In genomic region chr19:58406818-58407657, GRCh38 we compare ENCODE assay signal across 8 cellular contexts. TPM values are rescaled to one million over a fixed set of nuclear protein-coding genes. Genes with fewer than 3 reads are reported as not detected.
DNase-seq lines count a peak whose midpoint lies in the region; ATAC-seq and TF ChIP-seq lines count a peak whose summit lies in the region.

No MANE protein-coding gene starts in this region.

- DNase-seq in activated naive CD4-positive, alpha-beta T cell treated with anti-CD3 and anti-CD28 coated beads for 36 hours: no peak
- DNase-seq in activated naive CD4-positive, alpha-beta T cell treated with anti-CD3 and anti-CD28 coated beads, Interleukin-2, amount 50 U/mL, for 16 hours: no peak
- DNase-seq in activated B cell treated with CpG ODN at 0.5 μM for 24 hours: no peak
- DNase-seq in transverse colon: no peak
- DNase-seq in LoVo (ENCODE audit: low spot score): no peak
- no peak for DNase-seq in glomerular visceral epithelial cell (ENCODE audit: extremely low spot score)

- peak overlapping the region; percentile 89 for H3K4me3 Mint-ChIP-seq in activated naive CD4-positive, alpha-beta T cell treated with anti-CD3 and anti-CD28 coated beads for 36 hours
- peak overlapping the region; percentile 95 for H3K4me3 Mint-ChIP-seq in activated B cell treated with CpG ODN at 0.5 μM for 24 hours

- H3K4me1 Mint-ChIP-seq in activated naive CD4-positive, alpha-beta T cell treated with anti-CD3 and anti-CD28 coated beads for 36 hours (ENCODE audit: low read depth): peaks cover 28% of the 10 kb centered on the region
- H3K4me1 Mint-ChIP-seq in activated B cell treated with CpG ODN at 0.5 μM for 24 hours: peaks cover 32% of the 10 kb centered on the region

- peaks cover 6% of the 10 kb centered on the region for H3K36me3 Mint-ChIP-seq in activated naive CD4-positive, alpha-beta T cell treated with anti-CD3 and anti-CD28 coated beads for 36 hours (ENCODE audit: low read depth)
- H3K36me3 Mint-ChIP-seq in activated B cell treated with CpG ODN at 0.5 μM for 24 hours (ENCODE audit: low read depth): peaks cover 5% of the 10 kb centered on the region

- H3K9me3 Mint-ChIP-seq in activated naive CD4-positive, alpha-beta T cell treated with anti-CD3 and anti-CD28 coated beads for 36 hours: no peaks in the 10 kb centered on the region
- no peaks in the 10 kb centered on the region for H3K9me3 Mint-ChIP-seq in activated B cell treated with CpG ODN at 0.5 μM for 24 hours

- CTCF ChIA-PET in activated naive CD4-positive, alpha-beta T cell treated with anti-CD3 and anti-CD28 coated beads for 36 hours (lab: Charles Lee): no interaction called here
- CTCF ChIA-PET in activated B cell treated with CpG ODN at 0.5 μM for 24 hours (lab: Charles Lee): interaction anchor here (1.2 to 1.3 kb wide), 2 partner anchors 44 to 62 kb away, joined by 3 read pairs; partner anchors contain the start of gene ZNF497

- intact Hi-C loops in activated naive CD4-positive, alpha-beta T cell treated with anti-CD3 and anti-CD28 coated beads for 36 hours (cut with micrococcal nuclease): loop anchor here (5.0 kb wide), 1 partner anchor 90 kb away; no protein-coding TSS in a partner anchor
- intact Hi-C loops in activated B cell treated with CpG ODN at 0.5 μM for 24 hours (cut with micrococcal nuclease): loop anchor here (10.0 kb wide), 1 partner anchor 312 kb away; the partner anchor contains the start of gene ZSCAN18
- intact Hi-C loops in transverse colon (cut with DNase I; ENCODE audit: low total_unique reads): no loop called here

- no peak for TF ChIP-seq POLR2A in transverse colon (IDR thresholded peaks at IDR 0.05)

- TF ChIP-seq CTCF in activated B cell treated with CpG ODN at 0.5 μM for 24 hours (IDR thresholded peaks at IDR 0.05) (no peak), transverse colon (IDR thresholded peaks at IDR 0.05) (peak in 4 of 5 experiments; percentile 14 to 20 (median 18))

- H3K27me3 ChIP-seq in iPS-15b (ENCODE audit: control insufficient read depth, insufficient read depth, low read length): peaks cover 10% of the 10 kb centered on the region
- H3K27me3 ChIP-seq in transverse colon: no peaks in the 10 kb centered on the region

- peak overlapping the region; percentile 82 to 91 (median 90) for H3K27ac ChIP-seq in transverse colon

- in situ Hi-C loops in transverse colon (cut with MboI; ENCODE audit: low pct_ligation_motif_present in 1 of 4, low pct_unique_long_range_greater_than_20kb in 1 of 4, low sequenced_read_pairs in 3 of 4): no loop called here

- TF ChIP-seq EP300 in transverse colon (IDR thresholded peaks at IDR 0.05; ENCODE audit: low read depth): no peak

- H3K27ac Mint-ChIP-seq in activated naive CD4-positive, alpha-beta T cell treated with anti-CD3 and anti-CD28 coated beads for 36 hours: peak overlapping the region; percentile 93
- peak overlapping the region; percentile 92 for H3K27ac Mint-ChIP-seq in activated B cell treated with CpG ODN at 0.5 μM for 24 hours

- H3K36me3 ChIP-seq in iPS-15b (ENCODE audit: control insufficient read depth, insufficient read depth, low read length) (no peaks in the 10 kb centered on the region), transverse colon (no peaks in the 10 kb centered on the region)

- ATAC-seq in activated B cell treated with CpG ODN at 0.5 μM for 24 hours (ENCODE audit: low read depth): no peak
- no peak for ATAC-seq in GM21367 (IDR thresholded peaks at IDR 0.05; ENCODE audit: unreplicated experiment)

- peak overlapping the region; percentile 91 for H3K9ac ChIP-seq in iPS-15b (ENCODE audit: low read depth, low read length)

- peak overlapping the region; percentile 94 for H3K4me3 ChIP-seq in iPS-15b (ENCODE audit: low read depth, low read length)
- H3K4me3 ChIP-seq in transverse colon: peak overlapping the region in 2 of 4 donors; percentile 80 to 82

- H3K27me3 Mint-ChIP-seq in activated naive CD4-positive, alpha-beta T cell treated with anti-CD3 and anti-CD28 coated beads for 36 hours (ENCODE audit: low read depth): no peaks in the 10 kb centered on the region
- no peaks in the 10 kb centered on the region for H3K27me3 Mint-ChIP-seq in activated B cell treated with CpG ODN at 0.5 μM for 24 hours

- H3K9me3 ChIP-seq in iPS-15b (ENCODE audit: control insufficient read depth, insufficient read depth, low read length) (no peaks in the 10 kb centered on the region), transverse colon (no peaks in the 10 kb centered on the region)

- H3K4me1 ChIP-seq in iPS-15b (ENCODE audit: control insufficient read depth, insufficient read depth, low read length) (no peaks in the 10 kb centered on the region), transverse colon (peaks cover 0 to 21% (median 18%) of the 10 kb centered on the region in 4 donors)

- POLR2A ChIA-PET in activated B cell treated with CpG ODN at 0.5 μM for 24 hours (lab: Charles Lee): interaction anchor here (1.1 to 1.7 kb wide), 5 partner anchors 33 to 168 kb away, joined by 3 to 26 read pairs (median 4); partner anchors contain the start of genes ZNF132, ZNF324B and ZNF497

- WGBS in transverse colon (ENCODE audit: low coverage in 1 of 2), 2 donors: 71 to 83% methylated on average over 4 to 10 of the region's 10 CpGs

RNA-seq across cellular contexts. Expression of gene ZNF584, which starts 1.4 kb away (rescaled TPM):
- total RNA-seq in activated naive CD4-positive, alpha-beta T cell treated with anti-CD3 and anti-CD28 coated beads for 36 hours: 1 to 10 TPM; 3.4 to 4.8 TPM
- 8.6 and 9.6 TPM in 2 replicates for total RNA-seq in activated B cell treated with CpG ODN at 0.5 μM for 24 hours
- total RNA-seq in transverse colon: 1 to 10 TPM; 3.4 to 8.3 (median 7.3) TPM

RNA-seq across cellular contexts. Expression of gene RNF225, which starts 11.6 kb away (rescaled TPM):
- under 1 TPM in 1 of 2 experiments, not detected in 1; 0.32 TPM for total RNA-seq in activated naive CD4-positive, alpha-beta T cell treated with anti-CD3 and anti-CD28 coated beads for 36 hours
- 0.44 TPM in 1 of 2 replicates, not detected in the other for total RNA-seq in activated B cell treated with CpG ODN at 0.5 μM for 24 hours
- not detected for total RNA-seq in transverse colon

RNA-seq across cellular contexts. Expression of gene RPS5, which starts 20.0 kb away (rescaled TPM):
- 1,000 to 10,000 TPM; 1,806 to 1,853 TPM for total RNA-seq in activated naive CD4-positive, alpha-beta T cell treated with anti-CD3 and anti-CD28 coated beads for 36 hours
- total RNA-seq in activated B cell treated with CpG ODN at 0.5 μM for 24 hours (1,982 and 2,193 TPM in 2 replicates), transverse colon (1,000 to 10,000 TPM in 1 of 4 donors, 100 to 1,000 TPM in 3; 513 to 1,129 (median 743) TPM)

RNA-seq across cellular contexts. Expression of gene ZNF837, which starts 26.2 kb away (rescaled TPM):
- total RNA-seq in activated naive CD4-positive, alpha-beta T cell treated with anti-CD3 and anti-CD28 coated beads for 36 hours: 1 to 10 TPM; 1.7 to 1.9 TPM
- 3.1 and 3.5 TPM in 2 replicates for total RNA-seq in activated B cell treated with CpG ODN at 0.5 μM for 24 hours
- 10 to 100 TPM in 1 of 4 donors, 1 to 10 TPM in 3; 3.7 to 10.7 (median 6.1) TPM for total RNA-seq in transverse colon

RNA-seq across cellular contexts. Expression of gene ZNF132, which starts 32.9 kb away (rescaled TPM):
- total RNA-seq in activated naive CD4-positive, alpha-beta T cell treated with anti-CD3 and anti-CD28 coated beads for 36 hours: 1 to 10 TPM; 2.8 to 2.9 TPM
- total RNA-seq in activated B cell treated with CpG ODN at 0.5 μM for 24 hours: 9.2 and 10.4 TPM in 2 replicates
- 1 to 10 TPM; 3.0 to 5.1 (median 3.5) TPM for total RNA-seq in transverse colon
